In the genomic region with DNA sequence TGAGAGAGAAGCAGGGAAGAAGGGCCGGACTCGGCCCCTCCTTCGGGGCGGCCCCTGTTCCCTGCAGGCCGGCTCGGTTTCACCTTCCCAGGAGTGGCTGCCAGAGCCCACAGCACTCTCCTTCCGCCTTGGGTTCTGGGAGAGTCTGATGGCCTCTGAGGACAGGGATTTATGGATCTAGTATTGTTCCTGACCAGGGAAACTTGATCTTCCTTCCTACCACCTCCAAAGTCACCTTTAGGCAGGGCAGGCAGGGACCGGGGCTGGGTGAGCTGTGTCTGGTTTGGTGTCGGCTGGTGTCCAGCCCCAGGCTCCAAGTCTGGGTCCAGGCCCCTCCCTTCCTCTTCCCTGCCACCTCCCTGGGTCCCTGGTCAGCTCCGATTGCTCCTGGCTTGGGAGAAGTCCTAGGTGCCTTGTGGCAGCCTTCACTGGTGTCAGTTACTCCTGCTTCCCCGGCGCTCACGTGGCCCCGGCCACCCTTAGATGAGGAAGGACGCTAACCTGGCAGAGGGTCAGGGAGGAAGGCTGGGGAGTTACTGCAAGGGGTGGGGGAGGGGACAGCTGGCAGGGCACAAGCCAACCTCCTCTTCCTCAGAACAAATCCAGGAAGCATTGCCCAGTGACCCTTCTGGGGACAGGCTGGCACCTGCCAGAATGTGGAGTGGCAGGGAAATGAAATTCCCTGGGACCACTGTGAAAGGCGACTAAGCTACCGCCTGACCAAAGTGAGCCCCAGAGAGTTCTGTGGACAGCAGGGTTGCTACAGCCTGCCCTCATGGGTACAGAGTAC, we compare ENCODE assay signal across 8 cellular contexts. TPM values are rescaled to one million over a fixed set of nuclear protein-coding genes. Genes with fewer than 3 reads are reported as not detected.
A peak's percentile ranks its signal among the peaks of the same experiment; 100 is the strongest.
DNase-seq lines count a peak whose midpoint lies in the region; ATAC-seq and TF ChIP-seq lines count a peak whose summit lies in the region.

No MANE protein-coding gene starts in this region.

- TF ChIP-seq CTCF in Loucy (conservative IDR thresholded peaks at IDR 0.05; ENCODE audit: low read length): no peak
- TF ChIP-seq CTCF in colonic mucosa (IDR thresholded peaks at IDR 0.05): no peak
- TF ChIP-seq CTCF in nephron (IDR thresholded peaks at IDR 0.05; ENCODE audit: unreplicated experiment in 3 of 3): no peak

- ATAC-seq in CD4-positive, CD25-positive, alpha-beta regulatory T cell (ENCODE audit: low read depth in 2 of 2): no peak
- ATAC-seq in GM21529 (IDR thresholded peaks at IDR 0.05; ENCODE audit: unreplicated experiment) (no peak), GM21360 (IDR thresholded peaks at IDR 0.05; ENCODE audit: unreplicated experiment) (no peak)

- DNase-seq in CD4-positive, CD25-positive, alpha-beta regulatory T cell: no peak
- DNase-seq in colonic mucosa (no peak), MG63 (no peak), kidney glomerular epithelial cell (lab: John Stamatoyannopoulos, UW) (no peak)

- H3K36me3 Mint-ChIP-seq in CD4-positive, CD25-positive, alpha-beta regulatory T cell: peaks cover 28% of the 10 kb centered on the region
- H3K36me3 Mint-ChIP-seq in nephron (ENCODE audit: low read depth): peaks cover 20% of the 10 kb centered on the region

- peak overlapping the region; percentile 92 to 99 (median 95) for H3K27ac Mint-ChIP-seq in CD4-positive, CD25-positive, alpha-beta regulatory T cell
- H3K27ac Mint-ChIP-seq in nephron: peak overlapping the region; percentile 71 to 87 (median 72)

- peaks cover 2% of the 10 kb centered on the region for H3K36me3 ChIP-seq in CD4-positive, CD25-positive, alpha-beta regulatory T cell (ENCODE audit: control insufficient read depth, insufficient read depth, low read length)
- H3K36me3 ChIP-seq in Loucy (ENCODE audit: insufficient read depth, low read length): peaks cover 7% of the 10 kb centered on the region; the same call in 1 of the 2 replicates
- H3K36me3 ChIP-seq in colonic mucosa: no peaks in the 10 kb centered on the region
- H3K36me3 ChIP-seq in MG63: peaks cover under 1% of the 10 kb centered on the region

- H3K9ac ChIP-seq in Loucy (ENCODE audit: low read depth, low read length, poor library complexity, severe bottlenecking) (peak overlapping the region; percentile 90), colonic mucosa (ENCODE audit: low read depth in 2 of 2, low read length in 2 of 2) (peak overlapping the region; percentile 9 to 13)

- H3K9me2 ChIP-seq in Loucy (replicated peaks; ENCODE audit: low read depth, low read length): no peaks in the 10 kb centered on the region

- peak overlapping the region; percentile 94 for H3K4me2 ChIP-seq in Loucy (ENCODE audit: low read depth, low read length, poor library complexity, severe bottlenecking)

- no peaks in the 10 kb centered on the region for H3K27me3 ChIP-seq in CD4-positive, CD25-positive, alpha-beta regulatory T cell (ENCODE audit: control insufficient read depth, insufficient read depth, low read length)
- H3K27me3 ChIP-seq in Loucy (ENCODE audit: insufficient read depth, low read length, poor library complexity, severe bottlenecking) (no peaks in the 10 kb centered on the region), colonic mucosa (no peaks in the 10 kb centered on the region), MG63 (no peaks in the 10 kb centered on the region)

- peaks cover 0 to 81% (median 29%) of the 10 kb centered on the region in 4 donors for H3K4me1 Mint-ChIP-seq in CD4-positive, CD25-positive, alpha-beta regulatory T cell
- peaks cover 22% of the 10 kb centered on the region for H3K4me1 Mint-ChIP-seq in nephron

- intact Hi-C loops in colonic mucosa (cut with DNase I): no loop called here

- peaks cover 9% of the 10 kb centered on the region; the same call in 1 of the 2 replicates for H3K79me2 ChIP-seq in Loucy (ENCODE audit: insufficient read depth, low read length)

- H3K9me3 ChIP-seq in CD4-positive, CD25-positive, alpha-beta regulatory T cell (ENCODE audit: control insufficient read depth in 2 of 2, low read length in 2 of 2): no peaks in the 10 kb centered on the region
- H3K9me3 ChIP-seq in Loucy (ENCODE audit: insufficient read depth, low read depth, low read length): no peaks in the 10 kb centered on the region
- H3K9me3 ChIP-seq in colonic mucosa: no peaks in the 10 kb centered on the region
- H3K9me3 ChIP-seq in MG63: no peaks in the 10 kb centered on the region

- H4K20me1 ChIP-seq in Loucy (ENCODE audit: insufficient read depth, low read length, poor library complexity, severe bottlenecking): no peaks in the 10 kb centered on the region

- H3K27ac ChIP-seq in CD4-positive, CD25-positive, alpha-beta regulatory T cell (ENCODE audit: insufficient read depth, low read length, poor library complexity, severe bottlenecking): peak overlapping the region; percentile 98
- H3K27ac ChIP-seq in colonic mucosa: peak overlapping the region; percentile 77

- H2AFZ ChIP-seq in Loucy (ENCODE audit: low read length): no peak overlapping the region

- H3K9me3 Mint-ChIP-seq in CD4-positive, CD25-positive, alpha-beta regulatory T cell: no peaks in the 10 kb centered on the region
- H3K9me3 Mint-ChIP-seq in nephron: no peaks in the 10 kb centered on the region

- no peaks in the 10 kb centered on the region for H3K27me3 Mint-ChIP-seq in CD4-positive, CD25-positive, alpha-beta regulatory T cell
- H3K27me3 Mint-ChIP-seq in nephron (ENCODE audit: low read depth): peaks cover 3% of the 10 kb centered on the region

- peak overlapping the region; percentile 77 to 85 (median 81) for H3K4me3 Mint-ChIP-seq in CD4-positive, CD25-positive, alpha-beta regulatory T cell
- H3K4me3 Mint-ChIP-seq in nephron: peak overlapping the region in 2 of 3 experiments; percentile 21 to 37

- peaks cover 69% of the 10 kb centered on the region for H3K4me1 ChIP-seq in CD4-positive, CD25-positive, alpha-beta regulatory T cell (ENCODE audit: control insufficient read depth, insufficient read depth, low read length, poor library complexity, severe bottlenecking)
- H3K4me1 ChIP-seq in Loucy (ENCODE audit: insufficient read depth, low read length, poor library complexity, severe bottlenecking) (peaks cover 72% of the 10 kb centered on the region), colonic mucosa (no peaks in the 10 kb centered on the region)

- H3K4me3 ChIP-seq in CD4-positive, CD25-positive, alpha-beta regulatory T cell (ENCODE audit: low read depth, low read length): peak overlapping the region; percentile 62
- H3K4me3 ChIP-seq in Loucy (ENCODE audit: low read length, poor library complexity, severe bottlenecking): peak overlapping the region; percentile 72
- H3K4me3 ChIP-seq in colonic mucosa: no peak overlapping the region
- H3K4me3 ChIP-seq in MG63: no peak overlapping the region

- H3F3A ChIP-seq in Loucy (ENCODE audit: low read depth): peaks cover 7% of the 10 kb centered on the region

RNA-seq across cellular contexts. Expression of gene RFX1, which starts 18.8 kb away (rescaled TPM):
- total RNA-seq in CD4-positive, CD25-positive, alpha-beta regulatory T cell: 23.2 TPM
- 1 to 10 TPM in 2 of 4 donors, under 1 TPM in 2; 0.48 to 1.6 (median 0.83) TPM for polyA plus RNA-seq in CD4-positive, CD25-positive, alpha-beta regulatory T cell
- 10 to 100 TPM; 13.1 to 20.9 TPM for total RNA-seq in colonic mucosa
- 0.86 and 3.3 TPM in 2 replicates for total RNA-seq in MG63 (2014; rRNA removed; shearing (Covaris generic); ENCODE audit: low replicate concordance)

RNA-seq across cellular contexts. Expression of gene DCAF15, which starts 35.0 kb away (rescaled TPM):
- total RNA-seq in CD4-positive, CD25-positive, alpha-beta regulatory T cell: 82.9 TPM
- 1 to 10 TPM; 5.3 to 7.5 (median 5.9) TPM for polyA plus RNA-seq in CD4-positive, CD25-positive, alpha-beta regulatory T cell
- total RNA-seq in colonic mucosa: 10 to 100 TPM; 30.2 to 55.1 TPM
- 13.8 and 22.9 TPM in 2 replicates for total RNA-seq in MG63 (2014; rRNA removed; shearing (Covaris generic); ENCODE audit: low replicate concordance)

RNA-seq across cellular contexts. Expression of gene RLN3, which starts 40.7 kb away (rescaled TPM):
- not detected for total RNA-seq in CD4-positive, CD25-positive, alpha-beta regulatory T cell
- under 1 TPM in 1 of 4 donors, not detected in 3; 0.55 TPM for polyA plus RNA-seq in CD4-positive, CD25-positive, alpha-beta regulatory T cell
- not detected for total RNA-seq in colonic mucosa
- not detected in 2 replicates for total RNA-seq in MG63 (2014; rRNA removed; shearing (Covaris generic); ENCODE audit: low replicate concordance)

RNA-seq across cellular contexts. Expression of gene IL27RA, which starts 44.3 kb away (rescaled TPM):
- 51.9 TPM for total RNA-seq in CD4-positive, CD25-positive, alpha-beta regulatory T cell
- 10 to 100 TPM; 71.2 to 78.4 (median 74.6) TPM for polyA plus RNA-seq in CD4-positive, CD25-positive, alpha-beta regulatory T cell
- 1 to 10 TPM; 2.5 to 3.2 TPM for total RNA-seq in colonic mucosa
- 3.3 and 8.4 TPM in 2 replicates for total RNA-seq in MG63 (2014; rRNA removed; shearing (Covaris generic); ENCODE audit: low replicate concordance)

RNA-seq across cellular contexts. Expression of gene PODNL1, which starts 49.1 kb away (rescaled TPM):
- not detected for total RNA-seq in CD4-positive, CD25-positive, alpha-beta regulatory T cell
- under 1 TPM in 1 of 4 donors, not detected in 3; 0.52 TPM for polyA plus RNA-seq in CD4-positive, CD25-positive, alpha-beta regulatory T cell
- 1 to 10 TPM; 4.1 to 4.4 TPM for total RNA-seq in colonic mucosa
- not detected in 2 replicates for total RNA-seq in MG63 (2014; rRNA removed; shearing (Covaris generic); ENCODE audit: low replicate concordance)

Comparison
In these comparisons a context has a peak if more than half of its experiments do, and no peak if none do; other contexts are left out.
1. H3K4me3 ChIP-seq: peak in CD4-positive, CD25-positive, alpha-beta regulatory T cell (single experiment) and Loucy (single experiment); none in colonic mucosa (single experiment) and MG63 (single experiment).